22 cellular contexts compared by ENCODE assay signal in the genomic region with DNA sequence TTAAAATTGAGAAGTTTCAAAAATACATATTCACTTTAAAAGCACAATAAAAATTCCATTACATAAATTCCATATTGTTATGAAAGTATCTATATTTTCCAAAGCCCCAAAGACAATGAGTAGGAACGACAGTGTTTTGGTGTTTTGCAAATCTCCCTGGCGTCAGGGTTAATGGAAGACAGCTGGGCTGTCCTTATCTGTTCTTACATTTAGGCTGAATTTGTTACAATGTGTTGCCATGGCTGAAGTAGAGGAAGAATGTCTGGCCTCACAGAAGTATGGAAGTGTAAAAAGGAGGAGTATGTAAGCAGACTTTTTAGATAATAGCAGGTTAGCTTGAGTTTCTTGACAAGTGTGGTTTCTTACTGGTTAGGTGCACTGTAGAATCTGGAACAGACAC.
DNase-seq lines count a peak whose midpoint lies in the region; TF ChIP-seq lines count a peak whose summit lies in the region.
"Had no signal": no experiment of that assay in that cellular context is flagged by ENCODE, and none has a peak within 500 bp of the region (broad histone marks: within the 10 kb centered on the region; RNA-seq: fewer than 3 reads in every experiment).

No MANE protein-coding gene starts in this region.

- H3K36me3 ChIP-seq in testis (ENCODE audit: low read depth, missing control alignments) = no peaks in the 10 kb centered on the region
- H3K36me3 ChIP-seq: sigmoid colon had no signal

- H3K9me3 ChIP-seq in testis = no peaks in the 10 kb centered on the region
- H3K9me3 ChIP-seq: sigmoid colon had no signal

- peaks cover 20% of the 10 kb centered on the region for H3K4me1 ChIP-seq in testis

- TF ChIP-seq CTCF in HFF-Myc (IDR thresholded peaks at IDR 0.05; ENCODE audit: low read depth, low read length, missing control alignments) (no peak), testis (IDR thresholded peaks at IDR 0.05) (no peak)

- TF ChIP-seq POLR2A in testis (IDR thresholded peaks at IDR 0.05) = no peak

- peak overlapping the region; percentile 34 for H3K27ac ChIP-seq in cingulate gyrus (ENCODE audit: low read depth, low read length)
- no peak overlapping the region for H3K27ac ChIP-seq in testis
- H3K27ac ChIP-seq: epithelial cell of prostate had no signal

- peak; percentile 10 for DNase-seq in HFF-Myc (ENCODE audit: extremely low read depth, low read depth)
- DNase-seq in left kidney (ENCODE audit: low read depth, low spot score) = peak; percentile 26
- DNase-seq in testis = peak; percentile 45
- no peak for DNase-seq in SKM-1 (lab: John Stamatoyannopoulos, UW; ENCODE audit: unreplicated experiment)
- no peak for DNase-seq in cerebellar cortex (ENCODE audit: low spot score)
- no peak for DNase-seq in hepatic stellate cell (ENCODE audit: low spot score)
- DNase-seq: activated CD4-positive, alpha-beta T cell treated with anti-CD3 and anti-CD28 coated beads for 1 hour; activated gamma-delta T cell treated with Interleukin-2 at 50 U/mL for 16 hours; activated T-cell treated with anti-CD3 and anti-CD28 coated beads, Interleukin-2, amount 50 U/mL, for 1 hour; anterior cingulate cortex; caudate nucleus; CD4-positive, alpha-beta T cell; Kasumi-1; kidney glomerular epithelial cell; midbrain; natural killer cell; NCI-H1694 treated with DMSO at 0.1 percent for 48 hours; posterior cingulate gyrus; sigmoid colon; SW 1271 had no signal

- 21 to 29% methylated on average over 2 of the region's 2 CpGs for WGBS in testis, 2 donors

- no peak overlapping the region for H3K4me3 ChIP-seq in HFF-Myc (replicated peaks; ENCODE audit: low read depth, low read length)
- no peak overlapping the region for H3K4me3 ChIP-seq in testis
- H3K4me3 ChIP-seq: sigmoid colon had no signal

- intact Hi-C loops in testis (cut with DNase I; ENCODE audit: low total_unique reads) = no loop called here

- no peaks in the 10 kb centered on the region for H3K27me3 ChIP-seq in testis
- H3K27me3 ChIP-seq: sigmoid colon had no signal

Comparison
In these comparisons a context has a peak if more than half of its experiments do, and no peak if none do; other contexts are left out.
1. DNase-seq: peak in HFF-Myc (single experiment), left kidney (single experiment) and testis (single experiment); none in SKM-1 (single experiment), cerebellar cortex (single experiment) and hepatic stellate cell (single experiment).